Comparison of ENCODE assay signal across 8 cellular contexts in the genomic region with DNA sequence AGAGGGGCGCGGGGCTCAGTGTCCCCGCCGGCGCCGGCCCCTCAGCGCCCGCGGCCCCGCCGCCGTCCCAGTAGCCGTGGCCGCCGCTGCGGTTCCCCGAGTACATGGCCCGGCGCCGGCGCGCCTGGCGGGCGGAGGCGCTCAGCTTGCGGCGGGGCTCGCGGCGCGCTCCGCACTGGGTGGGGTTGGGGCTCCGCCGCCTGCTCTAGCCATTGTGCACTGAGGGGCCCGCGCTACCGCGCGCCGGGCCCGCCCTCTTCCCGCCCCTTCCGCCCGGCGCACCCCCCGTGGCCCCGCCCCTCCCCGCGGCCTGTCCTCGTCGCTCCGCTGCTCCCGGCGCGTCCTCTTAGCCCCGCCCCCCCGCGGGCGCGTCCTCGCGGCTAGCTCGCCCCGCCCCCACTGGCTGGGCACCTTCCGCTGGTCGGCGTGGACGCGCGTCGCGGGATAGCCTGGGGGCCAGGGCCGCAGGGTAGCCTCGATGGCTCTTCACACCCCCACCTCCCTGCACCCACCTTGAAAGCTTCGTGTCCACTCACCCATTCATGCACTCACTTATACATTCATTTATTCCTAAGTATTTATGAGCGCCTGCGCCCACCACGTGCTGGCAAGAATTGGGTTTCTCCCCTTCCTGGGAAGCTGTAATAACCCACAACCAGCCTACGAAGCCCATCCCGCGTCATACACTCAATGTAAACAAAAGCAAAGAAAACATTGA. TPM values are rescaled to one million over a fixed set of nuclear protein-coding genes. Genes with fewer than 3 reads are reported as not detected.
DNase-seq lines count a peak whose midpoint lies in the region; ATAC-seq and TF ChIP-seq lines count a peak whose summit lies in the region.

A gene with protein sequence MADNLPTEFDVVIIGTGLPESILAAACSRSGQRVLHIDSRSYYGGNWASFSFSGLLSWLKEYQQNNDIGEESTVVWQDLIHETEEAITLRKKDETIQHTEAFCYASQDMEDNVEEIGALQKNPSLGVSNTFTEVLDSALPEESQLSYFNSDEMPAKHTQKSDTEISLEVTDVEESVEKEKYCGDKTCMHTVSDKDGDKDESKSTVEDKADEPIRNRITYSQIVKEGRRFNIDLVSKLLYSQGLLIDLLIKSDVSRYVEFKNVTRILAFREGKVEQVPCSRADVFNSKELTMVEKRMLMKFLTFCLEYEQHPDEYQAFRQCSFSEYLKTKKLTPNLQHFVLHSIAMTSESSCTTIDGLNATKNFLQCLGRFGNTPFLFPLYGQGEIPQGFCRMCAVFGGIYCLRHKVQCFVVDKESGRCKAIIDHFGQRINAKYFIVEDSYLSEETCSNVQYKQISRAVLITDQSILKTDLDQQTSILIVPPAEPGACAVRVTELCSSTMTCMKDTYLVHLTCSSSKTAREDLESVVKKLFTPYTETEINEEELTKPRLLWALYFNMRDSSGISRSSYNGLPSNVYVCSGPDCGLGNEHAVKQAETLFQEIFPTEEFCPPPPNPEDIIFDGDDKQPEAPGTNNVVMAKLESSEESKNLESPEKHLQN (minus strand): TSS at position 221 of the 718 bp plus-strand sequence. CDS start 4,603 bp downstream, outside the sequence.
A gene with protein sequence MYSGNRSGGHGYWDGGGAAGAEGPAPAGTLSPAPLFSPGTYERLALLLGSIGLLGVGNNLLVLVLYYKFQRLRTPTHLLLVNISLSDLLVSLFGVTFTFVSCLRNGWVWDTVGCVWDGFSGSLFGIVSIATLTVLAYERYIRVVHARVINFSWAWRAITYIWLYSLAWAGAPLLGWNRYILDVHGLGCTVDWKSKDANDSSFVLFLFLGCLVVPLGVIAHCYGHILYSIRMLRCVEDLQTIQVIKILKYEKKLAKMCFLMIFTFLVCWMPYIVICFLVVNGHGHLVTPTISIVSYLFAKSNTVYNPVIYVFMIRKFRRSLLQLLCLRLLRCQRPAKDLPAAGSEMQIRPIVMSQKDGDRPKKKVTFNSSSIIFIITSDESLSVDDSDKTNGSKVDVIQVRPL (minus strand): TSS at position 221 of the 718 bp plus-strand sequence. CDS start 115 bp downstream, at position 106.

- peaks cover under 1% of the 10 kb centered on the region for H3K36me3 ChIP-seq in lower lobe of right lung

- TF ChIP-seq CTCF in CD14-positive monocyte (IDR thresholded peaks at IDR 0.05) (no peak), lower lobe of right lung (IDR thresholded peaks at IDR 0.05) (no peak)

- CTCF ChIA-PET in activated CD4-positive, alpha-beta memory T cell treated with anti-CD3 and anti-CD28 coated beads for 36 hours (lab: Charles Lee) = interaction anchor here (1.1 to 1.5 kb wide), 3 partner anchors 20 to 358 kb away, joined by 3 to 5 read pairs (median 4); a partner anchor contains a TSS

- peak within 1 kb of the TSS; percentile 81 to 96 (median 87) for H3K27ac Mint-ChIP-seq in CD14-positive monocyte
- H3K27ac Mint-ChIP-seq in activated CD4-positive, alpha-beta memory T cell treated with anti-CD3 and anti-CD28 coated beads for 36 hours = peak within 1 kb of the TSS; percentile 68

- no peaks in the 10 kb centered on the region for H3K27me3 ChIP-seq in lower lobe of right lung (ENCODE audit: low read depth)

- intact Hi-C loops in CD14-positive monocyte (cut with micrococcal nuclease) (loop anchor here (5.0 to 10.0 kb wide), 2 partner anchors 108 to 204 kb away; a partner anchor contains a TSS), lower lobe of right lung (cut with DNase I) (no loop called here)
- intact Hi-C loops in activated CD4-positive, alpha-beta memory T cell treated with anti-CD3 and anti-CD28 coated beads for 36 hours (cut with micrococcal nuclease) = loop anchor here (1.0 kb wide), 5 partner anchors 29 to 207 kb away; a partner anchor contains a TSS

- H3K27ac ChIP-seq in lower lobe of right lung = peak within 1 kb of the TSS; percentile 86

- H3K27me3 Mint-ChIP-seq in CD14-positive monocyte (ENCODE audit: low read depth in 3 of 3) = peaks cover 0 to 2% (median 2%) of the 10 kb centered on the region in 3 donors
- H3K27me3 Mint-ChIP-seq in activated CD4-positive, alpha-beta memory T cell treated with anti-CD3 and anti-CD28 coated beads for 36 hours = no peaks in the 10 kb centered on the region

- ATAC-seq in GM19395 (IDR thresholded peaks at IDR 0.05; ENCODE audit: unreplicated experiment) (peak; percentile 78), HG03521 (IDR thresholded peaks at IDR 0.05; ENCODE audit: unreplicated experiment) (peak; percentile 94), lower lobe of right lung (peak; percentile 98 to 99)

- H3K9me3 ChIP-seq in lower lobe of right lung = no peaks in the 10 kb centered on the region

- H3K9me3 Mint-ChIP-seq in CD14-positive monocyte = peaks cover 0 to 5% (median 0%) of the 10 kb centered on the region in 7 donors
- peaks cover 6% of the 10 kb centered on the region for H3K9me3 Mint-ChIP-seq in activated CD4-positive, alpha-beta memory T cell treated with anti-CD3 and anti-CD28 coated beads for 36 hours

- POLR2A ChIA-PET in activated CD4-positive, alpha-beta memory T cell treated with anti-CD3 and anti-CD28 coated beads for 36 hours (lab: Charles Lee) = interaction anchor here (0.9 to 1.0 kb wide), 2 partner anchors 29 to 121 kb away, joined by 3 to 4 read pairs; a partner anchor contains a TSS

- H3K4me1 Mint-ChIP-seq in CD14-positive monocyte = peaks cover 42% of the 10 kb centered on the region
- H3K4me1 Mint-ChIP-seq in activated CD4-positive, alpha-beta memory T cell treated with anti-CD3 and anti-CD28 coated beads for 36 hours (ENCODE audit: low read depth) = peaks cover 44% of the 10 kb centered on the region

- H3K4me3 ChIP-seq in lower lobe of right lung = peak within 1 kb of the TSS; percentile 82

- DNase-seq in CD14-positive monocyte (ENCODE audit: low spot score) (peak; percentile 92), NCI-H774 (lab: John Stamatoyannopoulos, UW) (peak; percentile 95), ecto neural progenitor cell (ENCODE audit: low spot score) (peak; percentile 95), lower lobe of right lung (peak; percentile 96)
- DNase-seq in activated CD4-positive, alpha-beta memory T cell treated with anti-CD3 and anti-CD28 coated beads for 36 hours = peak; percentile 95
- peak; percentile 77 to 93 (median 83) for DNase-seq in stimulated activated CD4-positive, alpha-beta T cell treated with anti-CD3 and anti-CD28 coated beads, TNF-alpha, amount 100 ng/mL, for 1 hour (ENCODE audit: low read depth in 3 of 3, low spot score in 1 of 3)

- peaks cover 27% of the 10 kb centered on the region for H3K4me1 ChIP-seq in lower lobe of right lung

- H3K36me3 Mint-ChIP-seq in CD14-positive monocyte = peaks cover 2 to 4% of the 10 kb centered on the region in 2 donors
- H3K36me3 Mint-ChIP-seq in activated CD4-positive, alpha-beta memory T cell treated with anti-CD3 and anti-CD28 coated beads for 36 hours = peaks cover 11% of the 10 kb centered on the region

- peak within 1 kb of the TSS; percentile 84 to 92 for H3K4me3 Mint-ChIP-seq in CD14-positive monocyte
- H3K4me3 Mint-ChIP-seq in activated CD4-positive, alpha-beta memory T cell treated with anti-CD3 and anti-CD28 coated beads for 36 hours = peak within 1 kb of the TSS; percentile 85

RNA-seq across cellular contexts. Expression of the first gene that starts in this region (rescaled TPM):
- polyA plus RNA-seq in CD14-positive monocyte = 1 to 10 TPM; 3.4 TPM
- total RNA-seq in activated CD4-positive, alpha-beta memory T cell treated with anti-CD3 and anti-CD28 coated beads for 36 hours = 10 to 100 TPM; 12.5 to 13.8 TPM
- total RNA-seq in lower lobe of right lung = 14.5 TPM

RNA-seq across cellular contexts. Expression of the second gene that starts in this region (rescaled TPM):
- 10 to 100 TPM; 55.2 to 56.1 TPM for polyA plus RNA-seq in CD14-positive monocyte
- total RNA-seq in activated CD4-positive, alpha-beta memory T cell treated with anti-CD3 and anti-CD28 coated beads for 36 hours = 1 to 10 TPM; 8.0 to 9.0 TPM
- total RNA-seq in lower lobe of right lung = 36.5 TPM

Comparison
In these comparisons a context has a peak if more than half of its experiments do, and no peak if none do; other contexts are left out.
1. Peak in every context shown above with its lines: DNase-seq, ATAC-seq, H3K4me3 ChIP-seq and H3K27ac ChIP-seq.